In the genomic region with DNA sequence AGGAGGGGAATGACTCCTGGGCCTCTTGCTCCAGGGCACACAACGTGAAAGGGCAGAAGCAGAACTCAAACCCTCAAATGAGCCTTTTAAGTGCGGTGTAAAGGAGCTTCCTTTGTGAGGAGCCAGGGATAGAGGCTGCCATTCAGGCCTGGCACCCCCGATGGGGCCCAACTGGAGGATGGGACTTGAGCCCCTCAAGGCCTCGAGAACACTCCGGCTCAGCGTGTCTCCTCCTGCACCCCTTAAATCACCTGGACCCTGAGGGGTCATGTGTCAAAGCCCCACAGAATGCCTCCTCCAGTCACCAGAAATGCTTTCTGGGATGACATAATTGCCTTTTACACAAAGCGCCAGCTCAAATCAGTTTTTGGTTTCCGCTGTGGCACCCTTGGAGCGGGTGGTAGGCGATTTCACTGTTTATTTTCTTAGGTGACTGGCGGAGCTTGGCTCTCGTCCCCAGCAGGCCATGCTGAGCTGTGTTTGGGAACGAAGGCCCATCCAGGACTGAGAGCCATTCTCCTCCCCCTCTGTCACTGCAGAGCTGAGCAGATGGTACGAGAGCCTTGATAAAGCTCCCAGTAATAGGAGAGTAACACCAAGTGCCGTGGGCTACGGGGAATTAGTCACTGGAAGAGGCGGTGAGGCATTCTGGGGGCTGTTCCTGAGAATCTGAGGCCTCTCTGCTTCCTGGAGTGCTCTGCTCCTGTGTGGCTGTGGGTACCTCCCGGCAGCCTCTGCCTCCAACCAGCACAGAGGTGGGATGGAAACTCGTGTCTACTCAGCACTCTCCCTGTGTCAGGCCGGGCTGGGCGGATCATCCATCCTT, we compare ENCODE assay signal across 17 cellular contexts.
DNase-seq lines count a peak whose midpoint lies in the region; ATAC-seq lines count a peak whose summit lies in the region.
"Had no signal": no experiment of that assay in that cellular context is flagged by ENCODE, and none has a peak within 500 bp of the region (broad histone marks: within the 10 kb centered on the region; RNA-seq: fewer than 3 reads in every experiment).

No MANE protein-coding gene starts in this region.

- DNase-seq in DMS 273 (lab: John Stamatoyannopoulos, UW; ENCODE audit: unreplicated experiment), result peak; percentile 90
- peak; percentile 88 for DNase-seq in NCI-H1694 (lab: John Stamatoyannopoulos, UW)
- peak in 50 of 58 donors; percentile 4 to 88 (median 48) for DNase-seq in anterior cingulate cortex (lab: John Stamatoyannopoulos, UW)
- DNase-seq in nucleus accumbens (lab: John Stamatoyannopoulos, UW), result peak in 36 of 56 donors; percentile 8 to 78 (median 42)
- DNase-seq in activated naive CD4-positive, alpha-beta T cell treated with anti-CD3 and anti-CD28 coated beads, Interleukin-2, amount 50 U/mL, for 16 hours, result no peak
- no peak for DNase-seq in HT-29 (ENCODE audit: low spot score)
- DNase-seq: activated CD4-positive, alpha-beta T cell treated with anti-CD3 and anti-CD28 coated beads for 1 hour; activated T-cell treated with anti-CD3 and anti-CD28 coated beads, Interleukin-2, amount 50 U/mL, for 72 hours; DND-41; effector memory CD4-positive, alpha-beta T cell; foreskin melanocyte; NCI-H146; stimulated activated CD4-positive, alpha-beta T cell treated with anti-CD3 and anti-CD28 coated beads, Interleukin-4, amount 100 ng/mL, for 24 hours; stimulated activated naive B cell treated with anti-CD40 and anti-IgM and Interleukin-4, amounts not matched to agents 10 μg/mL and 1 μg/mL and 100 μg/mL, for 72 hours had no signal

- no peak for ATAC-seq in GM18868 (IDR thresholded peaks at IDR 0.05; ENCODE audit: unreplicated experiment)
- ATAC-seq in HG03354 (IDR thresholded peaks at IDR 0.05; ENCODE audit: poor library complexity, severe bottlenecking, unreplicated experiment), result no peak
- ATAC-seq: activated T-cell treated with anti-CD3 and anti-CD28 coated beads, Interleukin-2, amount 50 U/mL, for 72 hours; GM12878; stimulated activated naive B cell treated with anti-CD40 and anti-IgM and Interleukin-4, amounts not matched to agents 10 μg/mL and 1 μg/mL and 100 μg/mL, for 72 hours had no signal

Comparison
In these comparisons a context has a peak if more than half of its experiments do, and no peak if none do; other contexts are left out.
1. DNase-seq: peak in DMS 273 (single experiment), NCI-H1694 (single experiment), anterior cingulate cortex (50 of 58) and nucleus accumbens (36 of 56); none in activated naive CD4-positive, alpha-beta T cell treated with anti-CD3 and anti-CD28 coated beads, Interleukin-2, amount 50 U/mL, for 16 hours (single experiment) and HT-29 (single experiment).